19 cellular contexts compared by ENCODE assay signal in the genomic region with DNA sequence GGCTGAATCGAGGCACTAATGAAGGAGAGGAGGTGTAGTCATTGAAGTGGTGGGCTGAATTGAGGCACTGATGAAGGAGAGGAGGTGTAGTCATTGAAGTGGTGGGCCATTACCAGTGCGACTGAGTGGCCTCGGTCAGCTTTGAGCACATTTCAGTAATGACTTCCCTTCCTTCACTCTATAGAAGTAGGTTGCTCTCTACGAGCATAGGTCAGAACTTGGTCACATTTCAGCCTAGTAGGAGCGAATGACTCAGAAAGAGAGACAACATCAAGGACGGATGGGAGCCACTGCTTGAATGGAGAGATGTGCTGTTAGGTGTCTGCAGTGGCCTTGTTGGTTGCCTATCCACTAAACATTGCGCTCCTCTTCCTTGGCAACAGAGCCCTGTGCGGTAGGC.
"Had no signal": no experiment of that assay in that cellular context is flagged by ENCODE, and none has a peak within 500 bp of the region (broad histone marks: within the 10 kb centered on the region; RNA-seq: fewer than 3 reads in every experiment).

No MANE protein-coding gene starts in this region.

- H3K4me3 ChIP-seq: dorsolateral prefrontal cortex, hepatocyte, mucosa of descending colon, ovary, right atrium auricular region, sigmoid colon, skin epidermis, testis, tibial nerve, upper lobe of right lung had no signal

- ATAC-seq: mucosa of descending colon; naive thymus-derived CD8-positive, alpha-beta T cell; upper lobe of right lung had no signal

- H2AFZ ChIP-seq: hepatocyte had no signal

- H3K4me1 ChIP-seq: sigmoid colon, testis, tibial nerve had no signal

- H3K36me3 Mint-ChIP-seq: naive thymus-derived CD8-positive, alpha-beta T cell had no signal

- H3K27me3 Mint-ChIP-seq: naive thymus-derived CD8-positive, alpha-beta T cell had no signal

- H3K36me3 ChIP-seq: ovary, right atrium auricular region, sigmoid colon, tibial nerve, upper lobe of right lung had no signal

- H3K9me3 ChIP-seq: mucosa of descending colon, ovary, right atrium auricular region, sigmoid colon, testis, tibial nerve, upper lobe of right lung had no signal

- H3K27me3 ChIP-seq: dorsolateral prefrontal cortex, hepatocyte, ovary, right atrium auricular region, sigmoid colon, testis, tibial nerve, upper lobe of right lung had no signal

- H3K27ac ChIP-seq: dorsolateral prefrontal cortex, hepatocyte, ovary, right atrium auricular region, sigmoid colon, skin epidermis, testis, tibial nerve, upper lobe of right lung had no signal

- H3K4me2 ChIP-seq: hepatocyte had no signal

- H3K4me1 Mint-ChIP-seq: naive thymus-derived CD8-positive, alpha-beta T cell had no signal

- DNase-seq: cortex of kidney; dorsolateral prefrontal cortex; effector CD8-positive, alpha-beta T cell; foreskin melanocyte; head of caudate nucleus; mucosa of descending colon; naive thymus-derived CD8-positive, alpha-beta T cell; ovary; sigmoid colon; stimulated activated CD4-positive, alpha-beta T cell treated with anti-CD3 and anti-CD28 coated beads, Interleukin-2, amount 100 ng/mL, for 24 hours; stimulated activated CD4-positive, alpha-beta T cell treated with anti-CD3 and anti-CD28 coated beads, Interleukin-4, amount 100 ng/mL, for 4 hours; testis; upper lobe of right lung had no signal

- H3K4me3 Mint-ChIP-seq: naive thymus-derived CD8-positive, alpha-beta T cell; neural crest cell; stimulated activated naive CD8-positive, alpha-beta T cell treated with anti-CD3 and anti-CD28 coated beads, Interleukin-15, Interleukin-2, amounts not matched to agents 100 ng/mL and 50 ng/mL, for 24 hours had no signal

- H3K27ac Mint-ChIP-seq: naive thymus-derived CD8-positive, alpha-beta T cell; stimulated activated naive CD8-positive, alpha-beta T cell treated with anti-CD3 and anti-CD28 coated beads, Interleukin-15, Interleukin-2, amounts not matched to agents 100 ng/mL and 50 ng/mL, for 24 hours had no signal
